Comparison of ENCODE assay signal across 9 cellular contexts in genomic region chr3:160756907-160757623, GRCh38. TPM values are rescaled to one million over a fixed set of nuclear protein-coding genes. Genes with fewer than 3 reads are reported as not detected.
A peak's percentile ranks its signal among the peaks of the same experiment; 100 is the strongest.
DNase-seq lines count a peak whose midpoint lies in the region; ATAC-seq, FAIRE-seq and TF ChIP-seq lines count a peak whose summit lies in the region.
"Had no signal": no experiment of that assay in that cellular context is flagged by ENCODE, and none has a peak within 500 bp of the region (broad histone marks: within the 10 kb centered on the region; RNA-seq: fewer than 3 reads in every experiment).

No MANE protein-coding gene starts in this region.

- DNase-seq in Ammon's horn (ENCODE audit: low spot score) (peak; percentile 10), astrocyte of the hippocampus (ENCODE audit: low read depth, low spot score) (peak; percentile 10), HepG2 (ENCODE audit: low spot score) (no peak), thoracic aorta (ENCODE audit: low spot score) (no peak), osteoblast (ENCODE audit: insufficient read length, low spot score, missing footprints) (no peak), SIG-M5 treated with dmso at 0.1 percent for 504 hours (lab: John Stamatoyannopoulos, UW; ENCODE audit: unreplicated experiment) (no peak)

- H3K4me1 ChIP-seq in HUES64 (ENCODE audit: insufficient read depth, low read length) (peaks cover 18% of the 10 kb centered on the region), HepG2 (ENCODE audit: insufficient read depth, low read length) (peaks cover 30% of the 10 kb centered on the region), thoracic aorta (ENCODE audit: control insufficient read depth in 1 of 2, low read depth in 2 of 2) (peaks cover 17 to 25% of the 10 kb centered on the region in 2 donors), osteoblast (ENCODE audit: insufficient read depth, low read length) (peaks cover 16% of the 10 kb centered on the region)

- FAIRE-seq in HepG2 (lab: Jason Lieb, UNC): no peak
- FAIRE-seq: GM18507 had no signal

- no TSS peak for BruUV-seq in HepG2 (replicated peaks; lab: Mats Ljungman, UMichigan)

- H4K20me1 ChIP-seq in HepG2 (ENCODE audit: insufficient read depth, low read length) (no peaks in the 10 kb centered on the region), osteoblast (ENCODE audit: insufficient read depth, low read length) (no peaks in the 10 kb centered on the region)

- no peaks in the 10 kb centered on the region for H3K79me2 ChIP-seq in HepG2 (ENCODE audit: insufficient read depth, low read length)
- H3K79me2 ChIP-seq in osteoblast (ENCODE audit: insufficient read depth, low read length): no peaks in the 10 kb centered on the region

- intact Hi-C loops in HepG2 (cut with micrococcal nuclease; ENCODE audit: unreplicated experiment): no loop called here

- H2AFZ ChIP-seq in HepG2 (ENCODE audit: low read length) (no peak overlapping the region), osteoblast (ENCODE audit: low read length) (no peak overlapping the region)

- no peak overlapping the region for H3K27ac ChIP-seq in HUES64 (ENCODE audit: low read depth, low read length)
- H3K27ac ChIP-seq in HepG2 (ENCODE audit: extremely low read length, insufficient read depth, low read length): no peak overlapping the region
- no peak overlapping the region for H3K27ac ChIP-seq in thoracic aorta
- H3K27ac ChIP-seq in osteoblast (ENCODE audit: low read depth, low read length): no peak overlapping the region

- TF ChIP-seq CTCF in HepG2 (CRISPR knock-in tag; IDR thresholded peaks at IDR 0.05): no peak
- no peak for TF ChIP-seq CTCF in thoracic aorta (IDR thresholded peaks at IDR 0.05)
- no peak for TF ChIP-seq CTCF in osteoblast (IDR thresholded peaks at IDR 0.05; ENCODE audit: extremely low read depth, low read depth, low read length)

- CTCF ChIA-PET in HepG2 (lab: Yijun Ruan, JAX; ENCODE audit: low intra/inter-chr PET ratio, low total read pairs): no interaction called here

- H3K36me3 ChIP-seq in HUES64 (ENCODE audit: insufficient read depth, low read length) (no peaks in the 10 kb centered on the region), HepG2 (replicated peaks in 1 of 2; ENCODE audit: control insufficient read depth in 1 of 2, insufficient read depth in 2 of 2, low read length in 2 of 2) (no peaks in the 10 kb centered on the region), thoracic aorta (no peaks in the 10 kb centered on the region), osteoblast (ENCODE audit: insufficient read depth, low read length) (no peaks in the 10 kb centered on the region)

- ATAC-seq in HepG2 (no peak), thoracic aorta (ENCODE audit: insufficient number of reproducible peaks, low FRiP score, low read depth) (no peak), GM19324 (IDR thresholded peaks at IDR 0.05; ENCODE audit: low FRiP score, unreplicated experiment) (no peak)

- in situ Hi-C loops in HepG2 (cut with HindIII; ENCODE audit: extremely low pct_ligation_motif_present, low pct_unique_long_range_greater_than_20kb): loop anchor here (10.0 kb wide), 1 partner anchor 468 kb away; the partner anchor contains the start of gene NMD3

- POLR2A ChIA-PET in HepG2 (lab: Yijun Ruan, JAX): no interaction called here

- H3K27me3 ChIP-seq in HUES64 (ENCODE audit: insufficient read depth, low read length): peaks cover 49% of the 10 kb centered on the region
- H3K27me3 ChIP-seq in HepG2 (ENCODE audit: control insufficient read depth in 1 of 2, insufficient read depth in 2 of 2, low read length in 2 of 2): peaks cover 0 to 35% of the 10 kb centered on the region in 2 experiments
- H3K27me3 ChIP-seq in thoracic aorta (replicated peaks; ENCODE audit: insufficient read depth): no peaks in the 10 kb centered on the region
- H3K27me3 ChIP-seq in osteoblast (ENCODE audit: insufficient read depth, low read length): peaks cover 28% of the 10 kb centered on the region

- H3K4me3 ChIP-seq in HUES64 (ENCODE audit: low read length) (peak overlapping the region; percentile 91), HepG2 (replicated peaks in 1 of 3; ENCODE audit: insufficient read depth in 1 of 3, low read depth in 2 of 3, low read length in 3 of 3) (0 out of 6 replicates have a peak overlapping the region, but pooled peaks of 1 of the 3 experiments have one; percentile 77), thoracic aorta (peak overlapping the region; percentile 95), osteoblast (ENCODE audit: insufficient read depth, low read length) (no peak overlapping the region)

- TF ChIP-seq POLR2A in HepG2 (IDR thresholded peaks at IDR 0.05; ENCODE audit: insufficient read depth in 1 of 2, low read depth in 2 of 2, low read length in 2 of 2): no peak

- peak overlapping the region; percentile 80 for H3K4me2 ChIP-seq in HepG2 (ENCODE audit: low read depth, low read length)
- no peak overlapping the region for H3K4me2 ChIP-seq in osteoblast (ENCODE audit: insufficient read depth, low read length)

- H3K9me3 ChIP-seq in HUES64 (ENCODE audit: insufficient read depth, low read depth, low read length) (no peaks in the 10 kb centered on the region), HepG2 (ENCODE audit: low read length) (no peaks in the 10 kb centered on the region), thoracic aorta (no peaks in the 10 kb centered on the region), osteoblast (ENCODE audit: low read depth, low read length) (no peaks in the 10 kb centered on the region)

- TF ChIP-seq EP300 in HepG2 (IDR thresholded peaks at IDR 0.05; ENCODE audit: low read depth in 2 of 2, low read length in 2 of 2): no peak
- TF ChIP-seq EP300 in HepG2 (CRISPR knock-in tag; IDR thresholded peaks at IDR 0.05; ENCODE audit: borderline replicate concordance): no peak

- peak overlapping the region; percentile 43; the same call in 1 of the 2 replicates for H3K9ac ChIP-seq in HUES64 (ENCODE audit: low read depth, low read length)
- H3K9ac ChIP-seq in HepG2 (ENCODE audit: insufficient read depth, low read depth, low read length): no peak overlapping the region

- TF ChIP-seq RAD21 in HepG2 (CRISPR knock-in tag; IDR thresholded peaks at IDR 0.05): no peak

- WGBS in HUES64: 11% methylated on average over 19 of the region's 19 CpGs
- 15% methylated on average over 11 of the region's 19 CpGs for WGBS in HepG2 (ENCODE audit: low lambda C conversion rate)

TF ChIP-seq in HepG2, 621 proteins besides CTCF, POLR2A, EP300 and RAD21 (continues in another document):
- TF ChIP-seq ELF4 (CRISPR knock-in tag; IDR thresholded peaks at IDR 0.05; ENCODE audit: borderline replicate concordance) (no peak), ZNF335 (CRISPR knock-in tag; IDR thresholded peaks at IDR 0.05) (no peak), HNF4A (CRISPR knock-in tag; IDR thresholded peaks at IDR 0.05) (0 out of 2 replicates have a peak, but pooled peaks have one; percentile 15)
- TF ChIP-seq, protein P1, sequence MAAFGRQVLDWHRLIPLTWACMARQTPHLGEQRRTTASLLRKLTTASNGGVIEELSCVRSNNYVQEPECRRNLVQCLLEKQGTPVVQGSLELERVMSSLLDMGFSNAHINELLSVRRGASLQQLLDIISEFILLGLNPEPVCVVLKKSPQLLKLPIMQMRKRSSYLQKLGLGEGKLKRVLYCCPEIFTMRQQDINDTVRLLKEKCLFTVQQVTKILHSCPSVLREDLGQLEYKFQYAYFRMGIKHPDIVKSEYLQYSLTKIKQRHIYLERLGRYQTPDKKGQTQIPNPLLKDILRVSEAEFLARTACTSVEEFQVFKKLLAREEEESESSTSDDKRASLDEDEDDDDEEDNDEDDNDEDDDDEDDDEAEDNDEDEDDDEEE (CRISPR knock-in tag; IDR thresholded peaks at IDR 0.05): no peak

RNA-seq across cellular contexts. Expression of gene PPM1L, which starts 1.0 kb away (rescaled TPM):
- 7.1 TPM for polyA plus RNA-seq in HUES64 (2013, experiment 1 of 2)
- 7.0 TPM for polyA plus RNA-seq in HUES64 (2013, experiment 2 of 2)
- total RNA-seq in HepG2 (2016; rRNA removed; fragmentation: Illumina TruSeq; extraction: Trizol) (1.4 TPM in 2 replicates), thoracic aorta (10 to 100 TPM; 13.3 to 25.3 TPM), osteoblast (2.4 and 4.3 TPM in 2 replicates)
- under 0.01 and 0.09 TPM in 2 replicates for total RNA-seq in HepG2 (2016; cell fraction: cytosol; rRNA removed; fragmentation: Illumina TruSeq; extraction: Trizol; ENCODE audit: low read depth)
- total RNA-seq in HepG2 (2016; cell fraction: insoluble cytoplasmic fraction; rRNA removed; fragmentation: Illumina TruSeq; extraction: Trizol): 0.54 and 1.3 TPM in 2 replicates
- 0.28 and 0.43 TPM in 2 replicates for total RNA-seq in HepG2 (2016; cell fraction: membrane; rRNA removed; fragmentation: Illumina TruSeq; extraction: Trizol)
- total RNA-seq in HepG2 (2016; cell fraction: nucleus; rRNA removed; fragmentation: Illumina TruSeq; extraction: Trizol): 2.1 and 2.4 TPM in 2 replicates
- polyA plus RNA-seq in HepG2 (2011; rRNA removed): 0.22 and 0.35 TPM in 2 replicates
- polyA plus RNA-seq in HepG2 (2011; cell fraction: cytosol; rRNA removed): 0.13 and 0.21 TPM in 2 replicates
- polyA plus RNA-seq in HepG2 (2011; cell fraction: nucleus; rRNA removed): 0.31 and 0.52 TPM in 2 replicates
- polyA plus RNA-seq in HepG2 (2012): 0.17 and 0.24 TPM in 2 replicates
- 0.05 and 0.06 TPM in 2 replicates for polyA plus RNA-seq in HepG2 (2016; cell fraction: cytosol; fragmentation: Illumina TruSeq; extraction: Trizol; ENCODE audit: low read depth)
- 0.32 and 0.36 TPM in 2 replicates for polyA plus RNA-seq in HepG2 (2016; cell fraction: insoluble cytoplasmic fraction; fragmentation: Illumina TruSeq; extraction: Trizol; ENCODE audit: low read depth)
- 0.07 and 0.08 TPM in 2 replicates for polyA plus RNA-seq in HepG2 (2016; cell fraction: membrane; fragmentation: Illumina TruSeq; extraction: Trizol; ENCODE audit: low read depth)
- polyA plus RNA-seq in HepG2 (2016; cell fraction: nucleus; fragmentation: Illumina TruSeq; extraction: Trizol; ENCODE audit: insufficient read depth, low read depth): 0.79 and 1.7 TPM in 2 replicates
- polyA minus RNA-seq in HepG2 (2011; rRNA and poly(A)+ RNA removed; ENCODE audit: low replicate concordance): 1.4 and 22.7 TPM in 2 replicates
- polyA minus RNA-seq in HepG2 (2011; cell fraction: cytosol; rRNA and poly(A)+ RNA removed): 0.44 and 0.99 TPM in 2 replicates
- 1.0 and 1.4 TPM in 2 replicates for polyA minus RNA-seq in HepG2 (2011; cell fraction: nucleus; rRNA and poly(A)+ RNA removed)

Comparison
In these comparisons a context has a peak if more than half of its experiments do, and no peak if none do; other contexts are left out.
1. DNase-seq: peak in Ammon's horn (single experiment) and astrocyte of the hippocampus (single experiment); none in HepG2 (single experiment), thoracic aorta (single experiment), osteoblast (single experiment) and SIG-M5 treated with dmso at 0.1 percent for 504 hours (single experiment).